8 cellular contexts compared by ENCODE assay signal in the genomic region with DNA sequence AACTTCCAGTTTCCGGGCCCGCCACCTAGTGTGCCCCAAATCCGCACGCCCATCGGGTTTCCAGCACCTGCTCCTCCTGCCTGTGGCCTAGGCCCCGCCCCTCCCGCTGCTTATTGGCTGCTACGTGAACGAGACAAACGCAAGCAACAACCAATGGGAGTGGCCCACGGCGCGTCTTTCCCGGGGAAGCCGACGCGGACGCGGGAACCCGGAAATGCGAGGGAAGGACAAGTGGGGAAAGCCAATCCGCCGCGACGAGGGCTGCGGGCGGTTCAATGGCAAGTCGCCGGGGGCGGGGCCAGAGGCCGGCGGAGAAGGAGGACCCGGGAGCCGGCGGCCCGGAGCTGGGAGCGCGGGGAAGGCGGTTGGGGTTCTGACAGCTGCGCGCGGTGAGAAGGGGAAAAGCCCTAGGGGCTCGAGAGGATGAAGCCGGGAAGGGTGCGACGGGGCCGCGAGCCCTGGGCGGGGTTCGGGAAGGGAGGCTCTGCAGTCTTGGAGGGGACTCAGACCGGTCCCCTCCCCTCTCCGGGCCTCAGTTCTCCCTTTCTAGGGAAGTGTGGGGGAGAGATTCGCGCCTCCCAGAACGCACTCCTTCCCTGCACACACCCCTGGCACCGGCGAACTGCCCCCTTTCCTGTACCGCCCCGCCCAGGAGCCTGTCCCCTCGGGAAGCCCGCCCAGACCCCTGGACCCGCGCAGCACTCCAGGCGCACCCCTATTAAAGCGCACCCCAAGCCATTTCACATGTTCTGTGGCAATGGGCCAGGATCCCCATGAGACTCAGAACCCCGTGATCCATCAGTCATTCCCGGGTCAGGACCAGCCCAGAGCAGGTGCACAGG. TPM values are rescaled to one million over a fixed set of nuclear protein-coding genes. Genes with fewer than 3 reads are reported as not detected.
DNase-seq lines count a peak whose midpoint lies in the region; ATAC-seq and TF ChIP-seq lines count a peak whose summit lies in the region.

A gene (plus strand): TSS at position 305 of the 842 bp plus-strand sequence. CDS start 1,696 bp downstream, outside the sequence.

- H2AFZ ChIP-seq in osteoblast (ENCODE audit: low read length) = peak within 1 kb of the TSS; percentile 88

- peak within 1 kb of the TSS; percentile 89 for H3K27ac Mint-ChIP-seq in activated naive CD8-positive, alpha-beta T cell
- H3K27ac Mint-ChIP-seq in glutamatergic neuron (ENCODE audit: unreplicated experiment) = peak within 1 kb of the TSS; percentile 75

- H4K20me1 ChIP-seq in osteoblast (ENCODE audit: insufficient read depth, low read length) = no peaks in the 10 kb centered on the region

- DNase-seq in GM12864 (ENCODE audit: low read depth) = peak; percentile 97
- DNase-seq in NCI-H1105 treated with DMSO at 0.1 percent for 48 hours (lab: John Stamatoyannopoulos, UW) = peak; percentile 99
- peak; percentile 75 for DNase-seq in SKM-1 treated with dmso at 0.1 percent for 144 hours (lab: John Stamatoyannopoulos, UW; ENCODE audit: unreplicated experiment)
- DNase-seq in glutamatergic neuron = peak; percentile 99
- peak; percentile 99 for DNase-seq in osteoblast (ENCODE audit: insufficient read length, low spot score, missing footprints)

- peaks cover 21% of the 10 kb centered on the region for H3K4me1 Mint-ChIP-seq in activated naive CD8-positive, alpha-beta T cell (ENCODE audit: low read depth)
- no peaks in the 10 kb centered on the region for H3K4me1 Mint-ChIP-seq in glutamatergic neuron (ENCODE audit: low read depth, unreplicated experiment)

- peaks cover 17% of the 10 kb centered on the region for H3K79me2 ChIP-seq in osteoblast (ENCODE audit: insufficient read depth, low read length)

- peaks cover 2% of the 10 kb centered on the region for H3K36me3 Mint-ChIP-seq in activated naive CD8-positive, alpha-beta T cell
- H3K36me3 Mint-ChIP-seq in glutamatergic neuron (ENCODE audit: unreplicated experiment) = no peaks in the 10 kb centered on the region

- peak within 1 kb of the TSS; percentile 81 for H3K27ac ChIP-seq in osteoblast (ENCODE audit: low read depth, low read length)
- peak within 1 kb of the TSS; percentile 46 for H3K27ac ChIP-seq in thymus (ENCODE audit: low read depth)

- H3K4me3 ChIP-seq in GM12864 (ENCODE audit: low read depth, low read length) = peak within 1 kb of the TSS; percentile 70
- peak within 1 kb of the TSS; percentile 86 for H3K4me3 ChIP-seq in osteoblast (ENCODE audit: insufficient read depth, low read length)
- peak within 1 kb of the TSS; percentile 62 for H3K4me3 ChIP-seq in thymus (ENCODE audit: low read length)

- no peaks in the 10 kb centered on the region for H3K9me3 Mint-ChIP-seq in activated naive CD8-positive, alpha-beta T cell (ENCODE audit: low read depth)
- peaks cover 3% of the 10 kb centered on the region for H3K9me3 Mint-ChIP-seq in glutamatergic neuron (ENCODE audit: unreplicated experiment)

- no peaks in the 10 kb centered on the region for H3K27me3 Mint-ChIP-seq in activated naive CD8-positive, alpha-beta T cell
- peaks cover 3% of the 10 kb centered on the region for H3K27me3 Mint-ChIP-seq in glutamatergic neuron (ENCODE audit: unreplicated experiment)

- peak within 1 kb of the TSS; percentile 96 for H3K4me3 Mint-ChIP-seq in activated naive CD8-positive, alpha-beta T cell
- H3K4me3 Mint-ChIP-seq in glutamatergic neuron (ENCODE audit: unreplicated experiment) = peak within 1 kb of the TSS; percentile 93

- H3K9me3 ChIP-seq in osteoblast (ENCODE audit: low read depth, low read length) (no peaks in the 10 kb centered on the region), thymus (ENCODE audit: control insufficient read depth) (no peaks in the 10 kb centered on the region)

- under 1% methylated on average over 67 of the region's 67 CpGs for WGBS in thymus

- no peaks in the 10 kb centered on the region for H3K27me3 ChIP-seq in osteoblast (ENCODE audit: insufficient read depth, low read length)
- H3K27me3 ChIP-seq in thymus (ENCODE audit: control insufficient read depth, insufficient read depth) = no peaks in the 10 kb centered on the region

- H3K36me3 ChIP-seq in osteoblast (ENCODE audit: insufficient read depth, low read length) = peaks cover 25% of the 10 kb centered on the region
- H3K36me3 ChIP-seq in thymus (ENCODE audit: control insufficient read depth, insufficient read depth) = peaks cover 31% of the 10 kb centered on the region

- H3K4me1 ChIP-seq in osteoblast (ENCODE audit: insufficient read depth, low read length) = peaks cover 8% of the 10 kb centered on the region
- H3K4me1 ChIP-seq in thymus (ENCODE audit: control insufficient read depth, insufficient read depth, low read length) = peaks cover 5% of the 10 kb centered on the region

- H3K4me2 ChIP-seq in osteoblast (ENCODE audit: insufficient read depth, low read length) = peak within 1 kb of the TSS; percentile 96

- peak; percentile 91 for ATAC-seq in HG02678 (IDR thresholded peaks at IDR 0.05; ENCODE audit: unreplicated experiment)

- no peak for TF ChIP-seq CTCF in GM12864 (IDR thresholded peaks at IDR 0.05; ENCODE audit: low read depth, low read length, missing control alignments)
- no peak for TF ChIP-seq CTCF in glutamatergic neuron (IDR thresholded peaks at IDR 0.05; ENCODE audit: partially characterized antibody, unreplicated experiment)
- TF ChIP-seq CTCF in osteoblast (IDR thresholded peaks at IDR 0.05; ENCODE audit: extremely low read depth, low read depth, low read length) = no peak

RNA-seq across cellular contexts. Expression of the gene that starts here (rescaled TPM):
- total RNA-seq in glutamatergic neuron (ENCODE audit: unreplicated experiment) (4.8 TPM), osteoblast (5.4 and 7.7 TPM in 2 replicates)
- polyA plus RNA-seq in thymus = 2.1 TPM

Comparison
In these comparisons a context has a peak if more than half of its experiments do, and no peak if none do; other contexts are left out.
1. Peak in every context shown above with its lines: DNase-seq, ATAC-seq, H3K4me3 ChIP-seq and H3K27ac ChIP-seq.